In the genomic region with DNA sequence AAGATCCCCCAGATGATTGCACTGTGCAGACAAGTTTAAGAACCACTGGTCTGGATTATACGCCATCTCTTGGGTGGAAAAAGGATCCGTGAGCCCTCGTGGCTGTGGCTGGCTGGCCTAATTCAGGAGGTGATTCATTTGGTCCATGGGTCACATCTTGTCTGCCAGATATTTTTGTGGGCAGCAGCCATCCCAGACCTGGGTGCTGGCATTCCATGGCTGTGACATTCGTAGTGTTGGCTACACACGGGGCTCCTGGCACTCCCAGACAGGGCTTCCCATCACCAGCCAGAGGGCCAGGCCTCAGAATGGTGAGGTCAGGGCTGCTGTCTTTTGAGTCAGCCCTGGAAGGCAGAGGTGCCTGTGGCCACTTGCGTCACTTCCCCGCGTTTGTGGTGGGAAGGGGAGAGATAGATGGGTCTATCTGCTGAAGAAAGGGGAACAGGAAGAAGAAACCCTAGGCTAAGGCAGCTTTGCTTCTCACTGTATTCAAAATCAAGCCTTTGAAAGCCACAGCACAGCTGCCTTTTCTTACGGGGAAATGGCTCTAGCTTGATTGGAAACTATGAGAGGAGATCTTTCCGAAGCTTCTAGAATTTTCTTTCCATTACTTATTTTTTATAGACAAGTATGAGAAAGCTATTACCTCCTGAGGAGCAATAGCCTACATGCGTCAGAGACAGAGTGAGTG, we compare ENCODE assay signal across 8 cellular contexts. TPM values are rescaled to one million over a fixed set of nuclear protein-coding genes. Genes with fewer than 3 reads are reported as not detected.
DNase-seq lines count a peak whose midpoint lies in the region; ATAC-seq, FAIRE-seq and TF ChIP-seq lines count a peak whose summit lies in the region.

No MANE protein-coding gene starts in this region.

- no peak overlapping the region for H2AFZ ChIP-seq in OCI-LY3 (ENCODE audit: low read depth, low read length)

- H3K9me3 ChIP-seq in OCI-LY3 (ENCODE audit: insufficient read depth, low read length): no peaks in the 10 kb centered on the region

- peaks cover 85% of the 10 kb centered on the region for H4K20me1 ChIP-seq in OCI-LY3 (ENCODE audit: insufficient read depth, low read length)

- no peak; the same call in 1 of the 2 replicates for TF ChIP-seq POLR2A in GM12891 (IDR thresholded peaks at IDR 0.05; ENCODE audit: low read depth, low read length)

- peaks cover 80% of the 10 kb centered on the region for H3K79me2 ChIP-seq in OCI-LY3 (ENCODE audit: low read length)

- H3K27me3 ChIP-seq in OCI-LY3 (ENCODE audit: low read depth, low read length) (no peaks in the 10 kb centered on the region), H7 (ENCODE audit: control insufficient read depth, insufficient read depth, low read length) (no peaks in the 10 kb centered on the region; the same call in 1 of the 2 replicates)

- no peak for TF ChIP-seq CTCF in OCI-LY3 (IDR thresholded peaks at IDR 0.05; ENCODE audit: low read depth, low read length)

- no peak for DNase-seq in GM12891 (ENCODE audit: insufficient read length, low spot score)
- peak; percentile 81 for DNase-seq in activated T-helper 9 cell treated with anti-CD3 and anti-CD28 coated beads, Interleukin-2, amount 50 U/mL, for 16 hours (ENCODE audit: low read depth)
- DNase-seq in hypothalamus (lab: John Stamatoyannopoulos, UW): peak in 37 of 51 donors; percentile 12 to 75 (median 37)
- DNase-seq in stimulated activated CD8-positive, alpha-beta memory T cell treated with anti-CD3 and anti-CD28 coated beads, Interleukin-12 subunit alpha, Interleukin-12 subunit beta, amount 100 ng/mL, for 24 hours (ENCODE audit: extremely low read depth): peak; percentile 74
- no peak for DNase-seq in H7
- DNase-seq in NCI-H2081 (lab: John Stamatoyannopoulos, UW): no peak

- peak; percentile 93 for FAIRE-seq in GM12891 (lab: Jason Lieb, UNC)

- peaks cover 37% of the 10 kb centered on the region for H3K36me3 ChIP-seq in OCI-LY3 (replicated peaks; ENCODE audit: low read depth, low read length)
- no peaks in the 10 kb centered on the region for H3K36me3 ChIP-seq in H7 (replicated peaks; ENCODE audit: control insufficient read depth, insufficient read depth, low read length)

- peak overlapping the region; percentile 37 for H3K4me3 ChIP-seq in OCI-LY3 (ENCODE audit: low read length)
- no peak overlapping the region for H3K4me3 ChIP-seq in H7 (ENCODE audit: insufficient read depth, low read depth, low read length)

- peak; percentile 86 for ATAC-seq in HG02623 (IDR thresholded peaks at IDR 0.05; ENCODE audit: unreplicated experiment)

- peak overlapping the region; percentile 66 for H3K4me2 ChIP-seq in OCI-LY3 (ENCODE audit: low read length)

- peaks cover 71% of the 10 kb centered on the region for H3K4me1 ChIP-seq in OCI-LY3 (ENCODE audit: low read length)

- peak overlapping the region; percentile 43 for H3K9ac ChIP-seq in OCI-LY3 (ENCODE audit: low read length)

- H3K27ac ChIP-seq in OCI-LY3 (ENCODE audit: low read length): peak overlapping the region; percentile 76

TF ChIP-seq in GM12891, 5 proteins besides CTCF, POLR2A, EP300 and RAD21:
- 0 out of 2 replicates have a peak, but pooled peaks have one; percentile 35 for TF ChIP-seq TAF1 (IDR thresholded peaks at IDR 0.05; ENCODE audit: low read depth, low read length)
- TF ChIP-seq SPI1 (IDR thresholded peaks at IDR 0.05; ENCODE audit: low read depth, low read length): peak; percentile 96
- peak; percentile 68 for TF ChIP-seq POLR2AphosphoS5 (IDR thresholded peaks at IDR 0.05; ENCODE audit: low read depth, low read length)
- TF ChIP-seq PAX5 (IDR thresholded peaks at IDR 0.05; ENCODE audit: insufficient read depth, low read length, severe bottlenecking): no peak
- TF ChIP-seq POU2F2 (IDR thresholded peaks at IDR 0.05; ENCODE audit: low read depth, low read length): peak; percentile 65

RNA-seq across cellular contexts. Expression of gene EIF2D, which starts 32.4 kb away (rescaled TPM):
- 84.7 TPM for polyA plus RNA-seq in GM12891 (2012; ENCODE audit: low read depth, missing spikeins)
- total RNA-seq in H7 (2014; rRNA removed; shearing (Covaris generic)): 77.3 and 106 TPM in 2 replicates

RNA-seq across cellular contexts. Expression of gene DYRK3, which starts 55.4 kb away (rescaled TPM):
- polyA plus RNA-seq in GM12891 (2012; ENCODE audit: low read depth, missing spikeins): 4.6 TPM
- 28.3 and 28.4 TPM in 2 replicates for total RNA-seq in H7 (2014; rRNA removed; shearing (Covaris generic))

Comparison
In these comparisons a context has a peak if more than half of its experiments do, and no peak if none do; other contexts are left out.
1. DNase-seq: peak in activated T-helper 9 cell treated with anti-CD3 and anti-CD28 coated beads, Interleukin-2, amount 50 U/mL, for 16 hours (single experiment), hypothalamus (37 of 51) and stimulated activated CD8-positive, alpha-beta memory T cell treated with anti-CD3 and anti-CD28 coated beads, Interleukin-12 subunit alpha, Interleukin-12 subunit beta, amount 100 ng/mL, for 24 hours (single experiment); none in GM12891 (single experiment), H7 (single experiment) and NCI-H2081 (0 of 2).